Comparison of ENCODE assay signal across 1 cellular context in the genomic region with DNA sequence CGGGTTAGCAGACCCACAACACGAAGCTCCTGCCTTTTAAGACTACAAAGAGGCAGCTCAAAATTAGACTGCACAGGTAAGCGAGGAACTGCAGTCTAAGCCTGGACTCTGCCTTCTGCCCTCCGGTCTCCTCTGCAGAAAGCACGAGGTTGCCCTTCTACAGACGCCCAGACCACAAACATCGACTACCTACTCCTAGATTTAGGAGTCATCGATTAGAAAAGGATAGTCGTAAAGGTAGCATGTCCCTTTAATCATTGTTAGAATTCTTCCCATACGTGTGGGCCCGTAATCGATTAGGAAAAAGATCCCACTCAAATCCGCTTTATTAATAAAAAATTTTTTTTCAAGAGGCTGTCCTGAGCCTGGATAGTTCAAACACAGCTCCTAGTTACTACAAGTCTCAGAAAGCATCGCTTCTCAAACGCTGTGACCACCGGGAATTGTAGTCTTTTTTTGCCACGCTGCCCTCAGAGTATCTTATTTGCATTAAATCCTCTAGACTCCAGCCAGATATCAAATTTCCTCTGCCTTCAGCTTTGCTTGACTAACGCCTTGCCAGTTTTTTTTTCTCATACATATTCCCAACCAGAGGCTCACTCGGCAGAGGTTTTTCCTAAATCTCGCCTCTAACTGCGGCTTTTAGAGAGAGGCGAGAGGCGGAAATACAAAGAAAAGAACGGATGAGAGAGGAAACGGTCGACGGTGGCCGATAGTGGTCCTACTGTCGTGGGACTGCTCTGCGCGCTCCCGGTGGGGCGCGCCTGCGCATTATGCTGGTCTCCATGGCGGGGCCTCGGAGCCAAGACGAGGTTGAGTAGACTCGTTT.
TF ChIP-seq lines count a peak whose summit lies in the region.

A gene with protein sequence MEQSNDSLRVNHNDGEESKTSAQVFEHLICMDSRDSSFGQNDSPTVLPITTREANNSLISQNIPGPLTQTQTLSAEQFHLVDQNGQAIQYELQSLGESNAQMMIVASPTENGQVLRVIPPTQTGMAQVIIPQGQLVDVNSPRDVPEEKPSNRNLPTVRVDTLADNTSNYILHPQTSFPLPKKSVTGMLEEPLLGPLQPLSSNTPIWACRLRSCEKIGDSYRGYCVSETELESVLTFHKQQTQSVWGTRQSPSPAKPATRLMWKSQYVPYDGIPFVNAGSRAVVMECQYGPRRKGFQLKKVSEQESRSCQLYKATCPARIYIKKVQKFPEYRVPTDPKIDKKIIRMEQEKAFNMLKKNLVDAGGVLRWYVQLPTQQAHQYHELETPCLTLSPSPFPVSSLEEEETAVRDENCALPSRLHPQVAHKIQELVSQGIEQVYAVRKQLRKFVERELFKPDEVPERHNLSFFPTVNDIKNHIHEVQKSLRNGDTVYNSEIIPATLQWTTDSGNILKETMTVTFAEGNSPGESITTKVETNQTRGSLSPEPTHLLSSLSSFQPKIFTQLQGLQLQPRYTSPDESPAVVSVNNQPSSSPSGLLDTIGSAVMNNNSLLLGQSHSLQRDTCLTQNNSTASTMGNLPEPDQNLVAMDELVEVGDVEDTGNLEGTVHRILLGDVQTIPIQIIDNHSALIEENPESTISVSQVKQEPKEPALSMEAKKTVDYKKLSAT (plus strand): TSS at position 763 of the 829 bp plus-strand sequence. CDS start 29,628 bp downstream, outside the sequence.
A gene (minus strand): TSS at position 161 of the 829 bp plus-strand sequence. CDS start 197 bp downstream, outside the sequence.

TF ChIP-seq in K562, 482 proteins besides CTCF, POLR2A, EP300 and RAD21 (continued from another document and continues in another):
- TF ChIP-seq CHD4 (IDR thresholded peaks at IDR 0.05; ENCODE audit: insufficient read depth, insufficient replicate concordance, low read depth, low read length, poor library complexity, severe bottlenecking) (no peak), HDAC1 (IDR thresholded peaks at IDR 0.05) (peak in 1 of 2 experiments; percentile 94; a peak in 2 of 4 replicates), TFAM (CRISPR knock-in tag; conservative IDR thresholded peaks at IDR 0.05) (no peak), PCBP2 (IDR thresholded peaks at IDR 0.05; ENCODE audit: low read depth, low read length, poor library complexity, severe bottlenecking) (no peak), ZNF224 (CRISPR knock-in tag; IDR thresholded peaks at IDR 0.05) (no peak), MYBL2 (IDR thresholded peaks at IDR 0.05; ENCODE audit: low read depth) (peak; percentile 53), MYBL2 (CRISPR knock-in tag; IDR thresholded peaks at IDR 0.05; ENCODE audit: borderline replicate concordance) (no peak), ZNF217 (CRISPR knock-in tag; IDR thresholded peaks at IDR 0.05) (no peak), MIER1 (IDR thresholded peaks at IDR 0.05; ENCODE audit: low read depth) (no peak; the same call in 1 of the 2 replicates), ZNF134 (CRISPR knock-in tag; conservative IDR thresholded peaks at IDR 0.05) (no peak), SIX5 (IDR thresholded peaks at IDR 0.05; ENCODE audit: borderline replicate concordance in 1 of 2, insufficient read depth in 1 of 2, low read depth in 1 of 2, low read length in 2 of 2) (peak; percentile 9 to 24; a peak in 1 of 4 replicates), ZKSCAN3 (CRISPR knock-in tag; IDR thresholded peaks at IDR 0.05) (no peak), RFX1 (IDR thresholded peaks at IDR 0.05) (no peak), HDAC2 (IDR thresholded peaks at IDR 0.05) (peak; percentile 62; the same call in 1 of the 2 replicates), ZNF253 (CRISPR knock-in tag; conservative IDR thresholded peaks at IDR 0.05) (no peak), ZNF77 (CRISPR knock-in tag; IDR thresholded peaks at IDR 0.05) (no peak), RFX7 (CRISPR knock-in tag; IDR thresholded peaks at IDR 0.05) (no peak), ZFX (CRISPR knock-in tag; IDR thresholded peaks at IDR 0.05) (peak; percentile 39; the same call in 1 of the 2 replicates), NRF1 (conservative IDR thresholded peaks at IDR 0.05 in 1 of 2, IDR thresholded peaks at IDR 0.05 in 1 of 2) (peak; percentile 91 to 93), ZNF3 (CRISPR knock-in tag; IDR thresholded peaks at IDR 0.05) (no peak), ARHGAP35 (IDR thresholded peaks at IDR 0.05; ENCODE audit: partially characterized antibody) (no peak), ZNF165 (CRISPR knock-in tag; IDR thresholded peaks at IDR 0.05; ENCODE audit: borderline replicate concordance) (no peak), SP1 (CRISPR knock-in tag; IDR thresholded peaks at IDR 0.05) (no peak), NFE2 (IDR thresholded peaks at IDR 0.05; ENCODE audit: low read depth) (no peak), ZNF316 (IDR thresholded peaks at IDR 0.05) (no peak), TCF7 (IDR thresholded peaks at IDR 0.05; ENCODE audit: borderline replicate concordance) (no peak), RBBP5 (IDR thresholded peaks at IDR 0.05; ENCODE audit: borderline replicate concordance, insufficient read depth, low read length, poor library complexity, severe bottlenecking) (peak; percentile 41), HSF4 (CRISPR knock-in tag; IDR thresholded peaks at IDR 0.05; ENCODE audit: borderline replicate concordance) (no peak), NFYB (IDR thresholded peaks at IDR 0.05; ENCODE audit: extremely low read depth, insufficient read length) (no peak), MTF1 (CRISPR knock-in tag; IDR thresholded peaks at IDR 0.05; ENCODE audit: borderline replicate concordance) (no peak), ELF4 (CRISPR knock-in tag; IDR thresholded peaks at IDR 0.05) (no peak), CEBPG (CRISPR knock-in tag; IDR thresholded peaks at IDR 0.05) (no peak), CEBPG (tag; conservative IDR thresholded peaks at IDR 0.05 in 1 of 2, IDR thresholded peaks at IDR 0.05 in 1 of 2) (no peak), CSDE1 (IDR thresholded peaks at IDR 0.05) (no peak)
- TF ChIP-seq, protein P1, sequence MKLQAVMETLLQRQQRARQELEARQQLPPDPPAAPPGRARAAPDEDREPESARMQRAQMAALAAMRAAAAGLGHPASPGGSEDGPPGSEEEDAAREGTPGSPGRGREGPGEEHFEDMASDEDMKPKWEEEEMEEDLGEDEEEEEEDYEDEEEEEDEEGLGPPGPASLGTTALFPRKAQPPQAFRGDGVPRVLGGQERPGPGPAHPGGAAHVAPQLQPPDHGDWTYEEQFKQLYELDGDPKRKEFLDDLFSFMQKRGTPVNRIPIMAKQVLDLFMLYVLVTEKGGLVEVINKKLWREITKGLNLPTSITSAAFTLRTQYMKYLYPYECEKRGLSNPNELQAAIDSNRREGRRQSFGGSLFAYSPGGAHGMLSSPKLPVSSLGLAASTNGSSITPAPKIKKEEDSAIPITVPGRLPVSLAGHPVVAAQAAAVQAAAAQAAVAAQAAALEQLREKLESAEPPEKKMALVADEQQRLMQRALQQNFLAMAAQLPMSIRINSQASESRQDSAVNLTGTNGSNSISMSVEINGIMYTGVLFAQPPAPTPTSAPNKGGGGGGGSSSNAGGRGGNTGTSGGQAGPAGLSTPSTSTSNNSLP (IDR thresholded peaks at IDR 0.05; ENCODE audit: borderline replicate concordance, low read depth, low read length): no peak
- TF ChIP-seq, protein P2, sequence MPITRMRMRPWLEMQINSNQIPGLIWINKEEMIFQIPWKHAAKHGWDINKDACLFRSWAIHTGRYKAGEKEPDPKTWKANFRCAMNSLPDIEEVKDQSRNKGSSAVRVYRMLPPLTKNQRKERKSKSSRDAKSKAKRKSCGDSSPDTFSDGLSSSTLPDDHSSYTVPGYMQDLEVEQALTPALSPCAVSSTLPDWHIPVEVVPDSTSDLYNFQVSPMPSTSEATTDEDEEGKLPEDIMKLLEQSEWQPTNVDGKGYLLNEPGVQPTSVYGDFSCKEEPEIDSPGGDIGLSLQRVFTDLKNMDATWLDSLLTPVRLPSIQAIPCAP (CRISPR knock-in tag; IDR thresholded peaks at IDR 0.05; ENCODE audit: borderline replicate concordance): no peak
- TF ChIP-seq, protein P3, sequence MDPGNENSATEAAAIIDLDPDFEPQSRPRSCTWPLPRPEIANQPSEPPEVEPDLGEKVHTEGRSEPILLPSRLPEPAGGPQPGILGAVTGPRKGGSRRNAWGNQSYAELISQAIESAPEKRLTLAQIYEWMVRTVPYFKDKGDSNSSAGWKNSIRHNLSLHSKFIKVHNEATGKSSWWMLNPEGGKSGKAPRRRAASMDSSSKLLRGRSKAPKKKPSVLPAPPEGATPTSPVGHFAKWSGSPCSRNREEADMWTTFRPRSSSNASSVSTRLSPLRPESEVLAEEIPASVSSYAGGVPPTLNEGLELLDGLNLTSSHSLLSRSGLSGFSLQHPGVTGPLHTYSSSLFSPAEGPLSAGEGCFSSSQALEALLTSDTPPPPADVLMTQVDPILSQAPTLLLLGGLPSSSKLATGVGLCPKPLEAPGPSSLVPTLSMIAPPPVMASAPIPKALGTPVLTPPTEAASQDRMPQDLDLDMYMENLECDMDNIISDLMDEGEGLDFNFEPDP (CRISPR knock-in tag; IDR thresholded peaks at IDR 0.05): no peak
- TF ChIP-seq, protein P4, sequence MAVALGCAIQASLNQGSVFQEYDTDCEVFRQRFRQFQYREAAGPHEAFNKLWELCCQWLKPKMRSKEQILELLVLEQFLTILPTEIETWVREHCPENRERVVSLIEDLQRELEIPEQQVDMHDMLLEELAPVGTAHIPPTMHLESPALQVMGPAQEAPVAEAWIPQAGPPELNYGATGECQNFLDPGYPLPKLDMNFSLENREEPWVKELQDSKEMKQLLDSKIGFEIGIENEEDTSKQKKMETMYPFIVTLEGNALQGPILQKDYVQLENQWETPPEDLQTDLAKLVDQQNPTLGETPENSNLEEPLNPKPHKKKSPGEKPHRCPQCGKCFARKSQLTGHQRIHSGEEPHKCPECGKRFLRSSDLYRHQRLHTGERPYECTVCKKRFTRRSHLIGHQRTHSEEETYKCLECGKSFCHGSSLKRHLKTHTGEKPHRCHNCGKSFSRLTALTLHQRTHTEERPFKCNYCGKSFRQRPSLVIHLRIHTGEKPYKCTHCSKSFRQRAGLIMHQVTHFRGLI (CRISPR knock-in tag; IDR thresholded peaks at IDR 0.05): no peak
- TF ChIP-seq, protein P5, sequence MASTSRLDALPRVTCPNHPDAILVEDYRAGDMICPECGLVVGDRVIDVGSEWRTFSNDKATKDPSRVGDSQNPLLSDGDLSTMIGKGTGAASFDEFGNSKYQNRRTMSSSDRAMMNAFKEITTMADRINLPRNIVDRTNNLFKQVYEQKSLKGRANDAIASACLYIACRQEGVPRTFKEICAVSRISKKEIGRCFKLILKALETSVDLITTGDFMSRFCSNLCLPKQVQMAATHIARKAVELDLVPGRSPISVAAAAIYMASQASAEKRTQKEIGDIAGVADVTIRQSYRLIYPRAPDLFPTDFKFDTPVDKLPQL (IDR thresholded peaks at IDR 0.05; ENCODE audit: extremely low read depth, insufficient read length): no peak
- TF ChIP-seq, protein P6, sequence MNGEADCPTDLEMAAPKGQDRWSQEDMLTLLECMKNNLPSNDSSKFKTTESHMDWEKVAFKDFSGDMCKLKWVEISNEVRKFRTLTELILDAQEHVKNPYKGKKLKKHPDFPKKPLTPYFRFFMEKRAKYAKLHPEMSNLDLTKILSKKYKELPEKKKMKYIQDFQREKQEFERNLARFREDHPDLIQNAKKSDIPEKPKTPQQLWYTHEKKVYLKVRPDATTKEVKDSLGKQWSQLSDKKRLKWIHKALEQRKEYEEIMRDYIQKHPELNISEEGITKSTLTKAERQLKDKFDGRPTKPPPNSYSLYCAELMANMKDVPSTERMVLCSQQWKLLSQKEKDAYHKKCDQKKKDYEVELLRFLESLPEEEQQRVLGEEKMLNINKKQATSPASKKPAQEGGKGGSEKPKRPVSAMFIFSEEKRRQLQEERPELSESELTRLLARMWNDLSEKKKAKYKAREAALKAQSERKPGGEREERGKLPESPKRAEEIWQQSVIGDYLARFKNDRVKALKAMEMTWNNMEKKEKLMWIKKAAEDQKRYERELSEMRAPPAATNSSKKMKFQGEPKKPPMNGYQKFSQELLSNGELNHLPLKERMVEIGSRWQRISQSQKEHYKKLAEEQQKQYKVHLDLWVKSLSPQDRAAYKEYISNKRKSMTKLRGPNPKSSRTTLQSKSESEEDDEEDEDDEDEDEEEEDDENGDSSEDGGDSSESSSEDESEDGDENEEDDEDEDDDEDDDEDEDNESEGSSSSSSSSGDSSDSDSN (IDR thresholded peaks at IDR 0.05; ENCODE audit: borderline replicate concordance in 1 of 2, low read depth in 2 of 2, low read length in 2 of 2): 0 out of 4 replicates have a peak, but pooled peaks of 1 of the 2 experiments have one; percentile 28
- TF ChIP-seq, protein P7, sequence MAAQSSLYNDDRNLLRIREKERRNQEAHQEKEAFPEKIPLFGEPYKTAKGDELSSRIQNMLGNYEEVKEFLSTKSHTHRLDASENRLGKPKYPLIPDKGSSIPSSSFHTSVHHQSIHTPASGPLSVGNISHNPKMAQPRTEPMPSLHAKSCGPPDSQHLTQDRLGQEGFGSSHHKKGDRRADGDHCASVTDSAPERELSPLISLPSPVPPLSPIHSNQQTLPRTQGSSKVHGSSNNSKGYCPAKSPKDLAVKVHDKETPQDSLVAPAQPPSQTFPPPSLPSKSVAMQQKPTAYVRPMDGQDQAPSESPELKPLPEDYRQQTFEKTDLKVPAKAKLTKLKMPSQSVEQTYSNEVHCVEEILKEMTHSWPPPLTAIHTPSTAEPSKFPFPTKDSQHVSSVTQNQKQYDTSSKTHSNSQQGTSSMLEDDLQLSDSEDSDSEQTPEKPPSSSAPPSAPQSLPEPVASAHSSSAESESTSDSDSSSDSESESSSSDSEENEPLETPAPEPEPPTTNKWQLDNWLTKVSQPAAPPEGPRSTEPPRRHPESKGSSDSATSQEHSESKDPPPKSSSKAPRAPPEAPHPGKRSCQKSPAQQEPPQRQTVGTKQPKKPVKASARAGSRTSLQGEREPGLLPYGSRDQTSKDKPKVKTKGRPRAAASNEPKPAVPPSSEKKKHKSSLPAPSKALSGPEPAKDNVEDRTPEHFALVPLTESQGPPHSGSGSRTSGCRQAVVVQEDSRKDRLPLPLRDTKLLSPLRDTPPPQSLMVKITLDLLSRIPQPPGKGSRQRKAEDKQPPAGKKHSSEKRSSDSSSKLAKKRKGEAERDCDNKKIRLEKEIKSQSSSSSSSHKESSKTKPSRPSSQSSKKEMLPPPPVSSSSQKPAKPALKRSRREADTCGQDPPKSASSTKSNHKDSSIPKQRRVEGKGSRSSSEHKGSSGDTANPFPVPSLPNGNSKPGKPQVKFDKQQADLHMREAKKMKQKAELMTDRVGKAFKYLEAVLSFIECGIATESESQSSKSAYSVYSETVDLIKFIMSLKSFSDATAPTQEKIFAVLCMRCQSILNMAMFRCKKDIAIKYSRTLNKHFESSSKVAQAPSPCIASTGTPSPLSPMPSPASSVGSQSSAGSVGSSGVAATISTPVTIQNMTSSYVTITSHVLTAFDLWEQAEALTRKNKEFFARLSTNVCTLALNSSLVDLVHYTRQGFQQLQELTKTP (IDR thresholded peaks at IDR 0.05; ENCODE audit: low read depth in 1 of 2, partially characterized antibody in 2 of 2): peak in 1 of 2 experiments; percentile 86
- TF ChIP-seq, protein P8, sequence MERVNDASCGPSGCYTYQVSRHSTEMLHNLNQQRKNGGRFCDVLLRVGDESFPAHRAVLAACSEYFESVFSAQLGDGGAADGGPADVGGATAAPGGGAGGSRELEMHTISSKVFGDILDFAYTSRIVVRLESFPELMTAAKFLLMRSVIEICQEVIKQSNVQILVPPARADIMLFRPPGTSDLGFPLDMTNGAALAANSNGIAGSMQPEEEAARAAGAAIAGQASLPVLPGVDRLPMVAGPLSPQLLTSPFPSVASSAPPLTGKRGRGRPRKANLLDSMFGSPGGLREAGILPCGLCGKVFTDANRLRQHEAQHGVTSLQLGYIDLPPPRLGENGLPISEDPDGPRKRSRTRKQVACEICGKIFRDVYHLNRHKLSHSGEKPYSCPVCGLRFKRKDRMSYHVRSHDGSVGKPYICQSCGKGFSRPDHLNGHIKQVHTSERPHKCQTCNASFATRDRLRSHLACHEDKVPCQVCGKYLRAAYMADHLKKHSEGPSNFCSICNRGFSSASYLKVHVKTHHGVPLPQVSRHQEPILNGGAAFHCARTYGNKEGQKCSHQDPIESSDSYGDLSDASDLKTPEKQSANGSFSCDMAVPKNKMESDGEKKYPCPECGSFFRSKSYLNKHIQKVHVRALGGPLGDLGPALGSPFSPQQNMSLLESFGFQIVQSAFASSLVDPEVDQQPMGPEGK (CRISPR knock-in tag; IDR thresholded peaks at IDR 0.05; ENCODE audit: borderline replicate concordance): no peak
